9 cellular contexts compared by ENCODE assay signal in the genomic region with DNA sequence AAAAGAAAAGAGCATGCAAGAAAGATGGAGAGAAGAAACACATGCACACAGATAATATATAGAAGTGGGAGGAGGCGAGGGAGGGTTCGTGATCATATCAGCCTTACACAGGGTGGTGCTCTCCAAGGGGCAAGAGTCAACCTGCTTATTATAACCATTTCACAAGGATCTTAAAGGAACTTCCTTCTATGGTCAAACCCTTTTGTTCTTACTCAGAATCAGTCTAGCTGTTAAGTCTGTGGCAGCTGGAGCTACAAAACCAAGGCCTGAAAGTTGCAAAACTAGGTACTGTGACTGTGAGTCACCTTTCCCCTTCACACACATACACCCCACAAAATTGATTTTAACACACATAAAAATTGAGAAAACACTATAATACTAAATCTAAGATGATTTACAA. TPM values are rescaled to one million over a fixed set of nuclear protein-coding genes. Genes with fewer than 3 reads are reported as not detected.
DNase-seq lines count a peak whose midpoint lies in the region; ATAC-seq, FAIRE-seq and TF ChIP-seq lines count a peak whose summit lies in the region.
"Had no signal": no experiment of that assay in that cellular context is flagged by ENCODE, and none has a peak within 500 bp of the region (broad histone marks: within the 10 kb centered on the region; RNA-seq: fewer than 3 reads in every experiment).

No MANE protein-coding gene starts in this region.

- H2BK15ac ChIP-seq in IMR-90 (ENCODE audit: low read depth, low read length), result no peak overlapping the region

- peaks cover 43% of the 10 kb centered on the region for H3K4me1 Mint-ChIP-seq in activated naive CD8-positive, alpha-beta T cell (ENCODE audit: low read depth)
- H3K4me1 Mint-ChIP-seq: IgD-negative memory B cell had no signal

- H3K79me1 ChIP-seq in IMR-90 (ENCODE audit: low read depth in 1 of 2, low read length in 2 of 2), result no peaks in the 10 kb centered on the region

- no peak overlapping the region for H4K91ac ChIP-seq in IMR-90 (ENCODE audit: insufficient read depth, low read depth, low read length)

- no peaks in the 10 kb centered on the region for H3K9me3 Mint-ChIP-seq in activated naive CD8-positive, alpha-beta T cell (ENCODE audit: low read depth)
- H3K9me3 Mint-ChIP-seq: IgD-negative memory B cell had no signal

- H2AFZ ChIP-seq in IMR-90 (replicated peaks; ENCODE audit: low read length, poor library complexity), result no peak overlapping the region

- no peak overlapping the region for H3K4ac ChIP-seq in IMR-90 (ENCODE audit: low read depth, low read length)

- no peak overlapping the region for H2BK120ac ChIP-seq in IMR-90 (ENCODE audit: low read depth, low read length)

- FAIRE-seq in GM12892 (lab: Jason Lieb, UNC), result peak; percentile 95
- FAIRE-seq in H54 (lab: Jason Lieb, UNC), result no peak

- no peaks in the 10 kb centered on the region for H4K20me1 ChIP-seq in IMR-90 (ENCODE audit: insufficient read depth, low read length)

- peaks cover 2% of the 10 kb centered on the region; the same call in 1 of the 2 replicates for H3K4me1 ChIP-seq in IMR-90 (ENCODE audit: control insufficient read depth, insufficient read depth, low read length)
- H3K4me1 ChIP-seq in aorta (ENCODE audit: control insufficient read depth in 1 of 2, insufficient read depth in 2 of 2, low read length in 2 of 2), result no peaks in the 10 kb centered on the region

- H3K14ac ChIP-seq in IMR-90 (replicated peaks; ENCODE audit: low read depth, low read length), result no peak overlapping the region

- no peak overlapping the region for H3K4me2 ChIP-seq in IMR-90 (ENCODE audit: low read depth, low read length)

- no peak for TF ChIP-seq RAD21 in IMR-90 (IDR thresholded peaks at IDR 0.05; ENCODE audit: low read length)

- H3K36me3 ChIP-seq in IMR-90 (ENCODE audit: control insufficient read depth, insufficient read depth, low read length), result no peaks in the 10 kb centered on the region
- peaks cover 0 to 1% of the 10 kb centered on the region in 2 donors for H3K36me3 ChIP-seq in aorta (ENCODE audit: control insufficient read depth in 1 of 2, insufficient read depth in 2 of 2, low read length in 1 of 2)

- no peak overlapping the region for H3K18ac ChIP-seq in IMR-90 (ENCODE audit: low read depth, low read length)

- no peak overlapping the region for H2AK5ac ChIP-seq in IMR-90 (ENCODE audit: low read depth, low read length)

- peak; percentile 34 for DNase-seq in GM12892 (ENCODE audit: insufficient read length)
- peak; percentile 60 for DNase-seq in IMR-90
- DNase-seq in stimulated activated CD4-positive, alpha-beta T cell treated with anti-CD3 and anti-CD28 coated beads, Interleukin-2, amount 100 ng/mL, for 24 hours, result peak; percentile 32 to 38
- DNase-seq in NCI-H2081 treated with DMSO at 0.1 percent for 48 hours (lab: John Stamatoyannopoulos, UW), result no peak
- no peak for DNase-seq in H54 (ENCODE audit: insufficient read length, low spot score)
- no peak for DNase-seq in aorta

- intact Hi-C loops in IMR-90 (cut with micrococcal nuclease) (no loop called here), aorta (cut with DNase I) (no loop called here)

- H3K27ac Mint-ChIP-seq in activated naive CD8-positive, alpha-beta T cell, result peak overlapping the region; percentile 75
- H3K27ac Mint-ChIP-seq: IgD-negative memory B cell had no signal

- CTCF ChIA-PET in IMR-90 (lab: Yijun Ruan, JAX), result interaction anchor here (0.9 to 2.0 kb wide), 2 partner anchors 17 to 53 kb away, joined by 4 to 6 read pairs; no protein-coding TSS in a partner anchor

- no peak overlapping the region for H3K27ac ChIP-seq in IMR-90 (ENCODE audit: insufficient read depth, low read length)
- H3K27ac ChIP-seq in aorta (ENCODE audit: low read depth in 1 of 2, low read length in 2 of 2), result no peak overlapping the region

- H3K4me3 ChIP-seq in IMR-90 (ENCODE audit: insufficient read depth, low read depth, low read length) (no peak overlapping the region), aorta (ENCODE audit: low read length in 2 of 2) (no peak overlapping the region)

- TF ChIP-seq POLR2A in GM12892 (IDR thresholded peaks at IDR 0.05; ENCODE audit: low read depth, low read length), result no peak
- TF ChIP-seq POLR2A in IMR-90 (IDR thresholded peaks at IDR 0.05; ENCODE audit: low read depth, low read length), result no peak
- TF ChIP-seq POLR2A in H54 (IDR thresholded peaks at IDR 0.05; ENCODE audit: low read depth, low read length), result no peak

- H4K5ac ChIP-seq in IMR-90 (ENCODE audit: low read depth, low read length), result no peak overlapping the region

- no peak overlapping the region for H2BK5ac ChIP-seq in IMR-90 (ENCODE audit: low read depth, low read length, poor library complexity, severe bottlenecking)

- in situ Hi-C loops in IMR-90 (cut with MboI; ENCODE audit: low sequenced_read_pairs), result no loop called here

- no CpG with 5 or more reads among the region's 2 CpGs for WGBS in IMR-90 (ENCODE audit: extremely low coverage in 2 of 2, insufficient read length in 1 of 2), 2 experiments
- WGBS in aorta, 2 donors, result 91 to 93% methylated on average over 2 of the region's 2 CpGs

- H3K27me3 Mint-ChIP-seq in activated naive CD8-positive, alpha-beta T cell, result no peaks in the 10 kb centered on the region
- H3K27me3 Mint-ChIP-seq: IgD-negative memory B cell had no signal

- H3K56ac ChIP-seq in IMR-90 (ENCODE audit: extremely low read depth, insufficient read depth, low read length), result no peak overlapping the region

- POLR2A ChIA-PET in IMR-90 (lab: Charles Lee; ENCODE audit: unreplicated experiment), result interaction anchor here (0.6 kb wide), 1 partner anchor 830 kb away, joined by 8 read pairs; no protein-coding TSS in a partner anchor

- no peaks in the 10 kb centered on the region for H3K9me1 ChIP-seq in IMR-90 (ENCODE audit: insufficient read depth, low read length)

- ATAC-seq in GM21576 (IDR thresholded peaks at IDR 0.05; ENCODE audit: unreplicated experiment) (peak; percentile 95), IMR-90 (ENCODE audit: low read depth) (peak; percentile 63), aorta (ENCODE audit: low FRiP score) (no peak)

- peak overlapping the region; percentile 4 for H3K4me3 Mint-ChIP-seq in activated naive CD8-positive, alpha-beta T cell
- H3K4me3 Mint-ChIP-seq: IgD-negative memory B cell had no signal

- no peaks in the 10 kb centered on the region for H3K9me3 ChIP-seq in IMR-90 (ENCODE audit: control insufficient read depth, insufficient read depth, low read length)
- H3K9me3 ChIP-seq in aorta (ENCODE audit: control insufficient read depth, low read length), result no peaks in the 10 kb centered on the region

- H3K23ac ChIP-seq in IMR-90 (ENCODE audit: low read depth, low read length), result no peak overlapping the region

- H4K8ac ChIP-seq in IMR-90 (ENCODE audit: low read depth in 2 of 2, low read length in 2 of 2), result no peak overlapping the region

- H3K27me3 ChIP-seq in IMR-90 (ENCODE audit: control insufficient read depth, insufficient read depth, low read length), result peaks cover 17% of the 10 kb centered on the region
- no peaks in the 10 kb centered on the region for H3K27me3 ChIP-seq in aorta (ENCODE audit: control insufficient read depth in 1 of 2, insufficient read depth in 2 of 2, low read length in 1 of 2)

- H3K9ac ChIP-seq in IMR-90 (ENCODE audit: low read depth, low read length), result no peak overlapping the region

- peaks cover 4% of the 10 kb centered on the region for H3K36me3 Mint-ChIP-seq in activated naive CD8-positive, alpha-beta T cell

- H2AK9ac ChIP-seq in IMR-90 (replicated peaks; ENCODE audit: low read depth, low read length, poor library complexity), result no peak overlapping the region

- TF ChIP-seq CTCF in IMR-90 (conservative IDR thresholded peaks at IDR 0.05; ENCODE audit: low read depth, low read length), result no peak

- H2BK20ac ChIP-seq in IMR-90 (ENCODE audit: low read depth, low read length), result no peak overlapping the region

- no TSS peak for BruUV-seq in IMR-90 (replicated peaks; lab: Mats Ljungman, UMichigan)

- dilution Hi-C loops in IMR-90 (cut with HindIII; ENCODE audit: low sequenced_read_pairs, unreplicated experiment), result no loop called here

TF ChIP-seq in IMR-90, 13 proteins besides CTCF, POLR2A, EP300 and RAD21:
- TF ChIP-seq CHD1 (IDR thresholded peaks at IDR 0.05; ENCODE audit: low read depth, low read length) (no peak), CEBPB (IDR thresholded peaks at IDR 0.05; ENCODE audit: low read depth, low read length) (peak; percentile 52)

RNA-seq across cellular contexts. Expression of a gene that starts 18.5 kb away (rescaled TPM):
- polyA plus RNA-seq in GM12892 (2012; ENCODE audit: missing spikeins), result 8.4 TPM
- total RNA-seq in IMR-90 (2012; rRNA removed), result 4.7 and 5.0 TPM in 2 replicates
- 1.6 and 2.2 TPM in 2 replicates for polyA plus RNA-seq in IMR-90 (2012; rRNA removed)
- 1.3 TPM in 2 replicates for polyA plus RNA-seq in IMR-90 (2012; cell fraction: cytosol; rRNA removed)
- 0.72 and 2.1 TPM in 2 replicates for polyA plus RNA-seq in IMR-90 (2012; cell fraction: nucleus; rRNA removed; ENCODE audit: low replicate concordance)
- 10 to 100 TPM in 1 of 2 donors, 1 to 10 TPM in 1; 7.1 to 11.2 TPM for total RNA-seq in aorta
- polyA plus RNA-seq in aorta, result 1 to 10 TPM; 2.5 to 4.0 TPM

RNA-seq across cellular contexts. Expression of a gene that starts 39.2 kb away (rescaled TPM):
- 0.64 TPM for polyA plus RNA-seq in GM12892 (2012; ENCODE audit: missing spikeins)
- total RNA-seq in IMR-90 (2012; rRNA removed), result not detected in 2 replicates
- polyA plus RNA-seq in IMR-90 (2012; rRNA removed), result not detected in 2 replicates
- not detected in 2 replicates for polyA plus RNA-seq in IMR-90 (2012; cell fraction: cytosol; rRNA removed)
- polyA plus RNA-seq in IMR-90 (2012; cell fraction: nucleus; rRNA removed; ENCODE audit: low replicate concordance), result not detected in 2 replicates
- not detected for total RNA-seq in aorta
- under 1 TPM in 1 of 2 donors, not detected in 1; 0.25 TPM for polyA plus RNA-seq in aorta
- polyA plus RNA-seq: IgD-negative memory B cell had no signal

Comparison
In these comparisons a context has a peak if more than half of its experiments do, and no peak if none do; other contexts are left out.
1. DNase-seq: peak in GM12892 (single experiment), IMR-90 (single experiment) and stimulated activated CD4-positive, alpha-beta T cell treated with anti-CD3 and anti-CD28 coated beads, Interleukin-2, amount 100 ng/mL, for 24 hours (2 of 2); none in NCI-H2081 treated with DMSO at 0.1 percent for 48 hours (single experiment), H54 (single experiment) and aorta (0 of 2).